Comparison of ENCODE assay signal across 9 cellular contexts in the genomic region with DNA sequence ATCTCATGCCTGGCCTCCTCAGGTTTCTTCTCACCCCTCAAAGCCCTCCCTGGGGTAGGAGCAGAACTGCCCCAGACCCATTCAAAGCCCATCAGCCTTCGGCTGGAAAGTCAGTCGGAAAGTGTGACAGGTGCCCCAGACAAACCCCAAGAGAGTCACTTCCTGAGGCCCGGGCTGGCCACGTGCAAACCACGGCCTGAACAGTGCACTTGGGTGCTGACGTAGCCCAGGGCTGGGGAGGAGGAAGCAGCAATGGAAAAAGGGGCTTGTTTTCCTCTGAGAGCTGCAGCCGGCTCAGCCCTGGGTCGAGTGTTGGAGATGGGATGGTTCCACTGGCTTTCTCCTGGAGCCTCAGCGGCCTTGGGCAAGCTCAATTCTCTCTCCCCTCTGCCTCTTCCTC. TPM values are rescaled to one million over a fixed set of nuclear protein-coding genes. Genes with fewer than 3 reads are reported as not detected.
DNase-seq lines count a peak whose midpoint lies in the region; ATAC-seq, FAIRE-seq and TF ChIP-seq lines count a peak whose summit lies in the region.
"Had no signal": no experiment of that assay in that cellular context is flagged by ENCODE, and none has a peak within 500 bp of the region (broad histone marks: within the 10 kb centered on the region; RNA-seq: fewer than 3 reads in every experiment).

No MANE protein-coding gene starts in this region.

- ATAC-seq in HG02759 (IDR thresholded peaks at IDR 0.05; ENCODE audit: unreplicated experiment) (peak; percentile 31), HG03378 (IDR thresholded peaks at IDR 0.05; ENCODE audit: unreplicated experiment) (no peak), HG03469 (IDR thresholded peaks at IDR 0.05; ENCODE audit: unreplicated experiment) (no peak)
- ATAC-seq in effector memory CD8-positive, alpha-beta T cell (replicated peaks) = peak; percentile 74

- no peaks in the 10 kb centered on the region for H3K9me3 Mint-ChIP-seq in effector memory CD8-positive, alpha-beta T cell

- TF ChIP-seq CTCF in kidney (IDR thresholded peaks at IDR 0.05; ENCODE audit: borderline replicate concordance, extremely low read depth, insufficient read depth) = no peak

- FAIRE-seq in kidney (lab: Jason Lieb, UNC) = no peak
- FAIRE-seq: endometrium had no signal

- peaks cover 16% of the 10 kb centered on the region for H3K36me3 Mint-ChIP-seq in effector memory CD8-positive, alpha-beta T cell (ENCODE audit: insufficient read depth)

- peak overlapping the region; percentile 98 to 100 for H3K27ac Mint-ChIP-seq in effector memory CD8-positive, alpha-beta T cell

- H3K9me3 ChIP-seq in kidney (ENCODE audit: control insufficient read depth in 1 of 2, low read length in 2 of 2) = no peaks in the 10 kb centered on the region

- H3K4me1 Mint-ChIP-seq in effector memory CD8-positive, alpha-beta T cell (ENCODE audit: low read depth in 2 of 2) = peaks cover 29 to 31% of the 10 kb centered on the region in 2 donors

- H3K9ac ChIP-seq in kidney (ENCODE audit: low read length in 2 of 2) = no peak overlapping the region

- no peak overlapping the region for H3K4me3 ChIP-seq in kidney (ENCODE audit: low read length in 2 of 2)

- peaks cover 5 to 6% of the 10 kb centered on the region in 2 donors for H3K4me1 ChIP-seq in kidney (ENCODE audit: control insufficient read depth in 1 of 2, insufficient read depth in 1 of 2, low read depth in 1 of 2, low read length in 2 of 2)

- intact Hi-C loops in kidney (cut with DNase I) = no loop called here

- no peaks in the 10 kb centered on the region for H3K27me3 Mint-ChIP-seq in effector memory CD8-positive, alpha-beta T cell

- no peak overlapping the region for H3K27ac ChIP-seq in kidney (ENCODE audit: low read depth in 2 of 2, low read length in 2 of 2)

- peak overlapping the region; percentile 74 to 76 for H3K4me3 Mint-ChIP-seq in effector memory CD8-positive, alpha-beta T cell

- H3K36me3 ChIP-seq in kidney (ENCODE audit: control insufficient read depth in 1 of 2, insufficient read depth in 2 of 2, low read length in 2 of 2) = no peaks in the 10 kb centered on the region

- DNase-seq in activated CD4-positive, alpha-beta T cell treated with anti-CD3 and anti-CD28 coated beads, Interleukin-2, amount 50 U/mL, for 24 hours (ENCODE audit: low read depth in 1 of 2, low spot score in 1 of 2) = peak; percentile 69 to 87
- DNase-seq in effector memory CD8-positive, alpha-beta T cell = peak; percentile 77 to 80 (median 77)
- peak; percentile 73 to 75 for DNase-seq in stimulated activated CD8-positive, alpha-beta memory T cell treated with anti-CD3 and anti-CD28 coated beads, Interleukin-4, amount 100 ng/mL, for 1 hour (ENCODE audit: low read depth in 2 of 2, low spot score in 1 of 2)
- DNase-seq in NCI-H69 (lab: John Stamatoyannopoulos, UW) = no peak
- DNase-seq in kidney = no peak

RNA-seq across cellular contexts. Expression of a gene that starts 6.0 kb away (rescaled TPM):
- 68.6 TPM for total RNA-seq in kidney
- polyA plus RNA-seq in kidney (ENCODE audit: insufficient read depth, low read depth, low replicate concordance) = 65.8 TPM

RNA-seq across cellular contexts. Expression of a gene that starts 20.5 kb away (rescaled TPM):
- 1.9 TPM for total RNA-seq in kidney
- polyA plus RNA-seq in kidney (ENCODE audit: insufficient read depth, low read depth, low replicate concordance) = 8.8 TPM

Comparison
In these comparisons a context has a peak if more than half of its experiments do, and no peak if none do; other contexts are left out.
1. ATAC-seq: peak in HG02759 (single experiment) and effector memory CD8-positive, alpha-beta T cell (single experiment); none in HG03378 (single experiment) and HG03469 (single experiment).
2. DNase-seq: peak in activated CD4-positive, alpha-beta T cell treated with anti-CD3 and anti-CD28 coated beads, Interleukin-2, amount 50 U/mL, for 24 hours (2 of 2), effector memory CD8-positive, alpha-beta T cell (3 of 3) and stimulated activated CD8-positive, alpha-beta memory T cell treated with anti-CD3 and anti-CD28 coated beads, Interleukin-4, amount 100 ng/mL, for 1 hour (2 of 2); none in NCI-H69 (single experiment) and kidney (single experiment).